Comparison of ENCODE assay signal across 20 cellular contexts in genomic region chr1:183676515-183677189, GRCh38. TPM values are rescaled to one million over a fixed set of nuclear protein-coding genes. Genes with fewer than 3 reads are reported as not detected.
DNase-seq lines count a peak whose midpoint lies in the region; ATAC-seq and TF ChIP-seq lines count a peak whose summit lies in the region.
"Had no signal": no experiment of that assay in that cellular context is flagged by ENCODE, and none has a peak within 500 bp of the region (broad histone marks: within the 10 kb centered on the region; RNA-seq: fewer than 3 reads in every experiment).

No MANE protein-coding gene starts in this region.

- no peak overlapping the region for H2BK15ac ChIP-seq in IMR-90 (ENCODE audit: low read depth, low read length)

- dilution Hi-C loops in IMR-90 (cut with HindIII; ENCODE audit: low sequenced_read_pairs, unreplicated experiment), result no loop called here

- DNase-seq in Calu3 (peak; percentile 8), IMR-90 (peak; percentile 74), brain microvascular endothelial cell (peak; percentile 8), left lobe of liver (ENCODE audit: low spot score) (no peak), GDM1 (lab: John Stamatoyannopoulos, UW) (no peak), GM10266 (ENCODE audit: extremely low spot score) (no peak), RPMI8226 (no peak), iPS-NIHi11 (ENCODE audit: low spot score) (no peak)
- DNase-seq: activated CD8-positive, alpha-beta memory T cell treated with anti-CD3 and anti-CD28 coated beads, Interleukin-2, amount 10 ng/mL, durations not matched to agents 7 days and 5 days; activated naive CD4-positive, alpha-beta T cell treated with anti-CD3 and anti-CD28 coated beads, Interleukin-2, amount 10 ng/mL, durations not matched to agents 7 days and 5 days; cortex of kidney; naive thymus-derived CD4-positive, alpha-beta T cell; NCI-H1436; NCI-H524 treated with DMSO at 0.1 percent for 48 hours; SJCRH30; substantia nigra had no signal

- no peak overlapping the region for H3K4me3 ChIP-seq in IMR-90 (ENCODE audit: insufficient read depth, low read depth, low read length)
- H3K4me3 ChIP-seq in brain microvascular endothelial cell (ENCODE audit: low read depth, low read length), result no peak overlapping the region
- H3K4me3 ChIP-seq: SJCRH30 had no signal

- no peak overlapping the region for H4K5ac ChIP-seq in IMR-90 (ENCODE audit: low read depth, low read length)

- H4K8ac ChIP-seq in IMR-90 (ENCODE audit: low read depth in 2 of 2, low read length in 2 of 2), result no peak overlapping the region

- no peak overlapping the region for H2BK20ac ChIP-seq in IMR-90 (ENCODE audit: low read depth, low read length)

- peaks cover 16% of the 10 kb centered on the region for H3K27me3 Mint-ChIP-seq in Calu3 (ENCODE audit: unreplicated experiment)

- no peaks in the 10 kb centered on the region for H3K9me1 ChIP-seq in IMR-90 (ENCODE audit: insufficient read depth, low read length)

- H3K4me1 Mint-ChIP-seq in Calu3 (ENCODE audit: low read depth, unreplicated experiment), result no peaks in the 10 kb centered on the region
- H3K4me1 Mint-ChIP-seq: activated CD8-positive, alpha-beta memory T cell treated with anti-CD3 and anti-CD28 coated beads, Interleukin-2, amount 10 ng/mL, durations not matched to agents 7 days and 5 days; activated naive CD4-positive, alpha-beta T cell treated with anti-CD3 and anti-CD28 coated beads, Interleukin-2, amount 10 ng/mL, durations not matched to agents 7 days and 5 days; naive thymus-derived CD4-positive, alpha-beta T cell had no signal

- H3K9ac ChIP-seq in IMR-90 (ENCODE audit: low read depth, low read length), result no peak overlapping the region

- no peak overlapping the region for H2BK120ac ChIP-seq in IMR-90 (ENCODE audit: low read depth, low read length)

- no peaks in the 10 kb centered on the region for H3K36me3 Mint-ChIP-seq in Calu3 (ENCODE audit: insufficient read depth, unreplicated experiment)
- H3K36me3 Mint-ChIP-seq: activated naive CD4-positive, alpha-beta T cell treated with anti-CD3 and anti-CD28 coated beads, Interleukin-2, amount 10 ng/mL, durations not matched to agents 7 days and 5 days had no signal

- no peak overlapping the region for H3K27ac Mint-ChIP-seq in Calu3 (ENCODE audit: unreplicated experiment)
- H3K27ac Mint-ChIP-seq: activated CD8-positive, alpha-beta memory T cell treated with anti-CD3 and anti-CD28 coated beads, Interleukin-2, amount 10 ng/mL, durations not matched to agents 7 days and 5 days; activated naive CD4-positive, alpha-beta T cell treated with anti-CD3 and anti-CD28 coated beads, Interleukin-2, amount 10 ng/mL, durations not matched to agents 7 days and 5 days had no signal

- H3K79me1 ChIP-seq in IMR-90 (ENCODE audit: low read depth in 1 of 2, low read length in 2 of 2), result peaks cover 0 to 4% of the 10 kb centered on the region in 2 experiments; a peak in 2 of 4 replicates

- H2AK9ac ChIP-seq in IMR-90 (replicated peaks; ENCODE audit: low read depth, low read length, poor library complexity), result no peak overlapping the region

- no peaks in the 10 kb centered on the region for H3K27me3 ChIP-seq in IMR-90 (ENCODE audit: control insufficient read depth, insufficient read depth, low read length)
- H3K27me3 ChIP-seq in brain microvascular endothelial cell (replicated peaks), result no peaks in the 10 kb centered on the region

- H3K36me3 ChIP-seq in IMR-90 (ENCODE audit: control insufficient read depth, insufficient read depth, low read length) (no peaks in the 10 kb centered on the region), brain microvascular endothelial cell (replicated peaks) (no peaks in the 10 kb centered on the region)
- H3K36me3 ChIP-seq: SJCRH30 had no signal

- peak; percentile 84 for ATAC-seq in IMR-90 (ENCODE audit: low read depth)
- peak; percentile 47 for ATAC-seq in left lobe of liver
- ATAC-seq: activated CD8-positive, alpha-beta memory T cell treated with anti-CD3 and anti-CD28 coated beads, Interleukin-2, amount 10 ng/mL, durations not matched to agents 7 days and 5 days; naive thymus-derived CD4-positive, alpha-beta T cell had no signal

- no peak overlapping the region for H3K4me2 ChIP-seq in IMR-90 (ENCODE audit: low read depth, low read length)

- WGBS in IMR-90 (ENCODE audit: extremely low coverage in 2 of 2, insufficient read length in 1 of 2), 2 experiments, result no CpG with 5 or more reads among the region's 2 CpGs

- H4K20me1 ChIP-seq in IMR-90 (ENCODE audit: insufficient read depth, low read length), result no peaks in the 10 kb centered on the region

- H2BK5ac ChIP-seq in IMR-90 (ENCODE audit: low read depth, low read length, poor library complexity, severe bottlenecking), result no peak overlapping the region

- no peak overlapping the region for H3K56ac ChIP-seq in IMR-90 (ENCODE audit: extremely low read depth, insufficient read depth, low read length)

- H3K23ac ChIP-seq in IMR-90 (ENCODE audit: low read depth, low read length), result no peak overlapping the region

- no peak for TF ChIP-seq POLR2A in IMR-90 (IDR thresholded peaks at IDR 0.05; ENCODE audit: low read depth, low read length)

- H3K9me3 ChIP-seq in IMR-90 (ENCODE audit: control insufficient read depth, insufficient read depth, low read length), result no peaks in the 10 kb centered on the region
- H3K9me3 ChIP-seq: SJCRH30 had no signal

- no peak overlapping the region for H3K4me3 Mint-ChIP-seq in Calu3 (ENCODE audit: low read depth, unreplicated experiment)
- H3K4me3 Mint-ChIP-seq: activated CD8-positive, alpha-beta memory T cell treated with anti-CD3 and anti-CD28 coated beads, Interleukin-2, amount 10 ng/mL, durations not matched to agents 7 days and 5 days; activated naive CD4-positive, alpha-beta T cell treated with anti-CD3 and anti-CD28 coated beads, Interleukin-2, amount 10 ng/mL, durations not matched to agents 7 days and 5 days; naive thymus-derived CD4-positive, alpha-beta T cell had no signal

- intact Hi-C loops in Calu3 (cut with micrococcal nuclease; ENCODE audit: unreplicated experiment), result no loop called here
- intact Hi-C loops in IMR-90 (cut with micrococcal nuclease), result no loop called here

- no TSS peak for BruUV-seq in Calu3 (replicated peaks; lab: Mats Ljungman, UMichigan)
- BruUV-seq in IMR-90 (replicated peaks; lab: Mats Ljungman, UMichigan), result no TSS peak

- no peak for TF ChIP-seq RAD21 in IMR-90 (IDR thresholded peaks at IDR 0.05; ENCODE audit: low read length)

- no peaks in the 10 kb centered on the region for H3K9me3 Mint-ChIP-seq in Calu3 (ENCODE audit: low read depth, unreplicated experiment)
- H3K9me3 Mint-ChIP-seq: activated naive CD4-positive, alpha-beta T cell treated with anti-CD3 and anti-CD28 coated beads, Interleukin-2, amount 10 ng/mL, durations not matched to agents 7 days and 5 days had no signal

- in situ Hi-C loops in IMR-90 (cut with MboI; ENCODE audit: low sequenced_read_pairs) (no loop called here), brain microvascular endothelial cell (cut with HindIII; ENCODE audit: low pct_ligation_motif_present, low sequenced_read_pairs) (no loop called here)

- H2AK5ac ChIP-seq in IMR-90 (ENCODE audit: low read depth, low read length), result no peak overlapping the region

- H3K27ac ChIP-seq in IMR-90 (ENCODE audit: insufficient read depth, low read length) (no peak overlapping the region), brain microvascular endothelial cell (no peak overlapping the region)
- H3K27ac ChIP-seq: SJCRH30, VCaP had no signal

- H3K18ac ChIP-seq in IMR-90 (ENCODE audit: low read depth, low read length), result no peak overlapping the region

- no peaks in the 10 kb centered on the region; the same call in 1 of the 2 replicates for H3K4me1 ChIP-seq in IMR-90 (ENCODE audit: control insufficient read depth, insufficient read depth, low read length)
- H3K4me1 ChIP-seq: SJCRH30 had no signal

- CTCF ChIA-PET in Calu3 (lab: Charles Lee) (no interaction called here), IMR-90 (lab: Yijun Ruan, JAX) (interaction anchor here (1.4 kb wide), 1 partner anchor 8 kb away, joined by 4 read pairs; no protein-coding TSS in a partner anchor)

- POLR2A ChIA-PET in IMR-90 (lab: Charles Lee; ENCODE audit: unreplicated experiment), result no interaction called here

- H3K4ac ChIP-seq in IMR-90 (ENCODE audit: low read depth, low read length), result no peak overlapping the region

- H2AFZ ChIP-seq in IMR-90 (replicated peaks; ENCODE audit: low read length, poor library complexity), result no peak overlapping the region

- H3K14ac ChIP-seq in IMR-90 (replicated peaks; ENCODE audit: low read depth, low read length), result no peak overlapping the region

- TF ChIP-seq CTCF in Calu3 (IDR thresholded peaks at IDR 0.05; ENCODE audit: unreplicated experiment) (no peak), IMR-90 (conservative IDR thresholded peaks at IDR 0.05; ENCODE audit: low read depth, low read length) (no peak), brain microvascular endothelial cell (IDR thresholded peaks at IDR 0.05; ENCODE audit: low read depth, low read length, missing control alignments) (no peak), GM10266 (IDR thresholded peaks at IDR 0.05; ENCODE audit: control insufficient read depth, insufficient read depth, low read depth, missing control alignments) (no peak)

- H4K91ac ChIP-seq in IMR-90 (ENCODE audit: insufficient read depth, low read depth, low read length), result no peak overlapping the region

TF ChIP-seq in IMR-90, 13 proteins besides CTCF, POLR2A, EP300 and RAD21:
- TF ChIP-seq NFE2L2 (IDR thresholded peaks at IDR 0.05; ENCODE audit: low read depth, low read length) (no peak), BHLHE40 (IDR thresholded peaks at IDR 0.05; ENCODE audit: low read depth, low read length) (no peak), CHD1 (IDR thresholded peaks at IDR 0.05; ENCODE audit: low read depth, low read length) (no peak), SMC3 (IDR thresholded peaks at IDR 0.05; ENCODE audit: low read depth, low read length) (no peak), MAFK (IDR thresholded peaks at IDR 0.05; ENCODE audit: low read depth, low read length) (peak; percentile 66), CEBPB (IDR thresholded peaks at IDR 0.05; ENCODE audit: low read depth, low read length) (peak; percentile 39; the same call in 1 of the 2 replicates), RFX5 (IDR thresholded peaks at IDR 0.05; ENCODE audit: low read depth, low read length) (no peak)

RNA-seq across cellular contexts. Expression of gene APOBEC4, which starts 23.5 kb away (rescaled TPM):
- total RNA-seq in Calu3 (2022) (not detected in 2 replicates), IMR-90 (2012; rRNA removed) (not detected in 2 replicates), left lobe of liver (not detected)
- polyA plus RNA-seq in IMR-90 (2012; rRNA removed), result not detected in 2 replicates
- not detected in 2 replicates for polyA plus RNA-seq in IMR-90 (2012; cell fraction: cytosol; rRNA removed)
- polyA plus RNA-seq in IMR-90 (2012; cell fraction: nucleus; rRNA removed; ENCODE audit: low replicate concordance), result not detected in 2 replicates
- total RNA-seq: activated CD8-positive, alpha-beta memory T cell treated with anti-CD3 and anti-CD28 coated beads, Interleukin-2, amount 10 ng/mL, durations not matched to agents 7 days and 5 days; frontal cortex; G401; naive thymus-derived CD4-positive, alpha-beta T cell; SJCRH30; skeletal muscle tissue had no signal

RNA-seq across cellular contexts. Expression of gene ARPC5, which starts 41.1 kb away (rescaled TPM):
- total RNA-seq in Calu3 (2022), result 135 and 148 TPM in 2 replicates
- total RNA-seq in IMR-90 (2012; rRNA removed), result 212 and 361 TPM in 2 replicates
- 91.0 and 132 TPM in 2 replicates for polyA plus RNA-seq in IMR-90 (2012; rRNA removed)
- polyA plus RNA-seq in IMR-90 (2012; cell fraction: cytosol; rRNA removed), result 38.8 and 57.1 TPM in 2 replicates
- polyA plus RNA-seq in IMR-90 (2012; cell fraction: nucleus; rRNA removed; ENCODE audit: low replicate concordance), result 9.7 and 50.2 TPM in 2 replicates
- total RNA-seq in left lobe of liver, result 27.1 TPM

Comparison
In these comparisons a context has a peak if more than half of its experiments do, and no peak if none do; other contexts are left out.
1. DNase-seq: peak in Calu3 (single experiment), IMR-90 (single experiment) and brain microvascular endothelial cell (single experiment); none in left lobe of liver (single experiment), GDM1 (single experiment), GM10266 (single experiment), RPMI8226 (single experiment) and iPS-NIHi11 (single experiment).